ENCODE assay signal across 19 cellular contexts in the genomic region with DNA sequence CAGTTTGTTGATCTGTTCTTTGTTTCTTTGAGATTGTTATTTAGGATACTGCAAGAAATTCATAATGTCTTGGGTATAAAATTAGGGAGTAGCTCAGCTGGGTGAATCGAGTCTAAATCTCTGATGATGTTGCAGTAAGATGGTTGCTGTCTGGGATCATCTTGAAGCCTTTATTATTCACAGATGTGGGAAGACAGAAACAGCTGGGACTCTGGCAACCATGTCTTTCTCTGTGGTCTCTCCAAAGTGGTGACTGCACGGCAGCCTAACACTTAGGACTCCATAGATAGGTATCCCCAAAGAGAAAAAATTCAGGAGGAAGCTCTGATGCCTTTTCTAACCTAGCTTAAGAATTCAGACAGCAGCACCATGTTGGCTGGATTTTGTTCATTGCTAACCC. TPM values are rescaled to one million over a fixed set of nuclear protein-coding genes. Genes with fewer than 3 reads are reported as not detected.
A peak's percentile ranks its signal among the peaks of the same experiment; 100 is the strongest.
DNase-seq lines count a peak whose midpoint lies in the region; ATAC-seq and TF ChIP-seq lines count a peak whose summit lies in the region.
"Had no signal": no experiment of that assay in that cellular context is flagged by ENCODE, and none has a peak within 500 bp of the region (broad histone marks: within the 10 kb centered on the region; RNA-seq: fewer than 3 reads in every experiment).

No MANE protein-coding gene starts in this region.

- H3K9ac ChIP-seq in GM23248: no peak overlapping the region
- H3K9ac ChIP-seq: neural progenitor cell had no signal

- no peak overlapping the region for H3K27ac ChIP-seq in GM23248
- H3K27ac ChIP-seq: lower lobe of right lung, neural progenitor cell, VCaP had no signal

- in situ Hi-C loops in GM23248 (cut with MboI): no loop called here

- H3K4me1 Mint-ChIP-seq in activated T-cell treated with anti-CD3 and anti-CD28 coated beads, Interleukin-2, amount 50 U/mL, for 72 hours (ENCODE audit: low read depth): peaks cover 57% of the 10 kb centered on the region
- H3K4me1 Mint-ChIP-seq in stimulated activated effector memory CD8-positive, alpha-beta T cell treated with anti-CD3 and anti-CD28 coated beads, Interleukin-12 subunit alpha, Interleukin-12 subunit beta, amount 100 ng/mL, for 72 hours: peaks cover 71% of the 10 kb centered on the region
- H3K4me1 Mint-ChIP-seq: neural progenitor cell had no signal

- H3K9me3 ChIP-seq in GM23248 (ENCODE audit: low read depth): no peaks in the 10 kb centered on the region
- no peaks in the 10 kb centered on the region for H3K9me3 ChIP-seq in BE2C
- H3K9me3 ChIP-seq: ascending aorta, lower lobe of right lung, uterus had no signal

- peaks cover 100% of the 10 kb centered on the region for H3K79me2 ChIP-seq in GM23248 (ENCODE audit: insufficient read depth)

- H3K4me3 ChIP-seq in GM23248 (no peak overlapping the region), fibroblast of mammary gland (ENCODE audit: control insufficient read depth, low read depth, low read length) (no peak overlapping the region), BE2C (ENCODE audit: low read depth, low read length) (no peak overlapping the region)
- H3K4me3 ChIP-seq: ascending aorta, lower lobe of right lung, MG63, neural progenitor cell, uterus had no signal

- TF ChIP-seq CTCF in fibroblast of mammary gland (conservative IDR thresholded peaks at IDR 0.05; ENCODE audit: control insufficient read depth, insufficient read depth, low read depth, low read length) (no peak), BE2C (IDR thresholded peaks at IDR 0.05; ENCODE audit: low read depth, low read length) (no peak)

- H3K9me3 Mint-ChIP-seq in activated T-cell treated with anti-CD3 and anti-CD28 coated beads, Interleukin-2, amount 50 U/mL, for 72 hours: peaks cover 5 to 6% of the 10 kb centered on the region in 2 donors
- peaks cover 12% of the 10 kb centered on the region for H3K9me3 Mint-ChIP-seq in stimulated activated effector memory CD8-positive, alpha-beta T cell treated with anti-CD3 and anti-CD28 coated beads, Interleukin-12 subunit alpha, Interleukin-12 subunit beta, amount 100 ng/mL, for 72 hours

- peak overlapping the region; percentile 3 for H3K4me2 ChIP-seq in GM23248 (ENCODE audit: unreplicated experiment)
- H3K4me2 ChIP-seq: neural progenitor cell had no signal

- H3K9me2 ChIP-seq in GM23248 (ENCODE audit: insufficient read depth): no peaks in the 10 kb centered on the region

- WGBS in GM23248 (ENCODE audit: low coverage in 1 of 2, low lambda C conversion rate in 2 of 2, missing lambda C conversion rate in 2 of 2), 2 experiments: 6 to 17% methylated on average over 2 of the region's 2 CpGs

- DNase-seq in activated T-cell treated with anti-CD3 and anti-CD28 coated beads, Interleukin-2, amount 50 U/mL, for 72 hours: no peak
- no peak for DNase-seq in activated T-cell treated with anti-CD3 and anti-CD28 coated beads for 4 hours
- DNase-seq in GM23248: peak; percentile 58
- DNase-seq in fibroblast of mammary gland (ENCODE audit: low read depth): peak; percentile 67
- DNase-seq in stimulated activated effector memory CD8-positive, alpha-beta T cell treated with anti-CD3 and anti-CD28 coated beads, Interleukin-12 subunit alpha, Interleukin-12 subunit beta, amount 100 ng/mL, for 72 hours (ENCODE audit: low spot score in 2 of 2): no peak
- DNase-seq in BE2C: no peak
- DNase-seq in stimulated activated naive CD8-positive, alpha-beta T cell treated with anti-CD3 and anti-CD28 coated beads, Interleukin-15, Interleukin-2, amounts not matched to agents 100 U/mL and 50 U/mL, for 24 hours: no peak
- no peak for DNase-seq in NCI-H510A (lab: John Stamatoyannopoulos, UW)
- DNase-seq: activated effector memory CD4-positive, alpha-beta T cell treated with Interleukin-2 at 50 U/mL for 16 hours; endodermal cell; GDM1; GOT3; lower lobe of right lung; MG63; NCI-H187 treated with DMSO at 0.1 percent for 48 hours; uterus had no signal

- no peaks in the 10 kb centered on the region for H3K27me3 Mint-ChIP-seq in activated T-cell treated with anti-CD3 and anti-CD28 coated beads, Interleukin-2, amount 50 U/mL, for 72 hours (ENCODE audit: low read depth)

- H3K27ac Mint-ChIP-seq in activated T-cell treated with anti-CD3 and anti-CD28 coated beads, Interleukin-2, amount 50 U/mL, for 72 hours: peak overlapping the region; percentile 14
- peak overlapping the region; percentile 49 for H3K27ac Mint-ChIP-seq in stimulated activated effector memory CD8-positive, alpha-beta T cell treated with anti-CD3 and anti-CD28 coated beads, Interleukin-12 subunit alpha, Interleukin-12 subunit beta, amount 100 ng/mL, for 72 hours
- H3K27ac Mint-ChIP-seq: endodermal cell, neural progenitor cell had no signal

- no peaks in the 10 kb centered on the region for H3F3A ChIP-seq in GM23248 (ENCODE audit: insufficient read depth)

- H3K36me3 ChIP-seq in GM23248 (ENCODE audit: low read depth): no peaks in the 10 kb centered on the region
- H3K36me3 ChIP-seq in BE2C: no peaks in the 10 kb centered on the region
- H3K36me3 ChIP-seq: neural progenitor cell, uterus had no signal

- H4K20me1 ChIP-seq in GM23248 (ENCODE audit: insufficient read depth): peaks cover 9% of the 10 kb centered on the region; the same call in 1 of the 2 replicates

- ATAC-seq in activated T-cell treated with anti-CD3 and anti-CD28 coated beads, Interleukin-2, amount 50 U/mL, for 72 hours (replicated peaks in 1 of 2): no peak
- ATAC-seq in stimulated activated effector memory CD8-positive, alpha-beta T cell treated with anti-CD3 and anti-CD28 coated beads, Interleukin-12 subunit alpha, Interleukin-12 subunit beta, amount 100 ng/mL, for 72 hours: no peak
- ATAC-seq in stimulated activated naive CD8-positive, alpha-beta T cell treated with anti-CD3 and anti-CD28 coated beads, Interleukin-15, Interleukin-2, amounts not matched to agents 100 U/mL and 50 U/mL, for 24 hours: no peak
- ATAC-seq: lower lobe of right lung had no signal

- H3K27me3 ChIP-seq in GM23248 (replicated peaks; ENCODE audit: insufficient read depth) (no peaks in the 10 kb centered on the region), BE2C (no peaks in the 10 kb centered on the region)
- H3K27me3 ChIP-seq: ascending aorta, MG63, neural progenitor cell, uterus had no signal

- peaks cover 17 to 38% of the 10 kb centered on the region in 2 donors for H3K36me3 Mint-ChIP-seq in activated T-cell treated with anti-CD3 and anti-CD28 coated beads, Interleukin-2, amount 50 U/mL, for 72 hours (ENCODE audit: insufficient read depth in 2 of 2)
- H3K36me3 Mint-ChIP-seq in stimulated activated effector memory CD8-positive, alpha-beta T cell treated with anti-CD3 and anti-CD28 coated beads, Interleukin-12 subunit alpha, Interleukin-12 subunit beta, amount 100 ng/mL, for 72 hours: peaks cover 100% of the 10 kb centered on the region

- peaks cover 21% of the 10 kb centered on the region for H3K4me1 ChIP-seq in GM23248 (ENCODE audit: insufficient read depth)
- H3K4me1 ChIP-seq in BE2C: no peaks in the 10 kb centered on the region
- H3K4me1 ChIP-seq: neural progenitor cell had no signal

- no peak overlapping the region for H2AFZ ChIP-seq in GM23248
- H2AFZ ChIP-seq: neural progenitor cell had no signal

- no peak overlapping the region for H3K4me3 Mint-ChIP-seq in activated T-cell treated with anti-CD3 and anti-CD28 coated beads, Interleukin-2, amount 50 U/mL, for 72 hours
- H3K4me3 Mint-ChIP-seq in stimulated activated effector memory CD8-positive, alpha-beta T cell treated with anti-CD3 and anti-CD28 coated beads, Interleukin-12 subunit alpha, Interleukin-12 subunit beta, amount 100 ng/mL, for 72 hours: no peak overlapping the region
- H3K4me3 Mint-ChIP-seq: endodermal cell, neural progenitor cell had no signal

RNA-seq across cellular contexts. Expression of gene RAP1A, which starts 52.7 kb away (rescaled TPM):
- total RNA-seq in activated T-cell treated with anti-CD3 and anti-CD28 coated beads, Interleukin-2, amount 50 U/mL, for 72 hours: 100 to 1,000 TPM; 216 TPM
- 29.5 and 37.6 TPM in 2 replicates for total RNA-seq in GM23248 (2014; rRNA removed; shearing (Covaris generic))
- 40.0 and 43.1 TPM in 2 replicates for polyA plus RNA-seq in GM23248 (2016; fragmentation: Nextera tagmentation; extraction: Ambion mirVana)
- polyA plus RNA-seq in BE2C (2012; ENCODE audit: insufficient read depth, insufficient read length, low read depth): 27.6 TPM

Comparison
In these comparisons a context has a peak if more than half of its experiments do, and no peak if none do; other contexts are left out.
1. DNase-seq: peak in GM23248 (single experiment) and fibroblast of mammary gland (single experiment); none in activated T-cell treated with anti-CD3 and anti-CD28 coated beads, Interleukin-2, amount 50 U/mL, for 72 hours (0 of 2), activated T-cell treated with anti-CD3 and anti-CD28 coated beads for 4 hours (single experiment), stimulated activated effector memory CD8-positive, alpha-beta T cell treated with anti-CD3 and anti-CD28 coated beads, Interleukin-12 subunit alpha, Interleukin-12 subunit beta, amount 100 ng/mL, for 72 hours (0 of 2), BE2C (single experiment), stimulated activated naive CD8-positive, alpha-beta T cell treated with anti-CD3 and anti-CD28 coated beads, Interleukin-15, Interleukin-2, amounts not matched to agents 100 U/mL and 50 U/mL, for 24 hours (single experiment) and NCI-H510A (single experiment).